Comparison of ENCODE assay signal across 8 cellular contexts in genomic region chr2:118668431-118669424, GRCh38.
A peak's percentile ranks its signal among the peaks of the same experiment; 100 is the strongest.
DNase-seq lines count a peak whose midpoint lies in the region; ATAC-seq, FAIRE-seq and TF ChIP-seq lines count a peak whose summit lies in the region.
"Had no signal": no experiment of that assay in that cellular context is flagged by ENCODE, and none has a peak within 500 bp of the region (broad histone marks: within the 10 kb centered on the region; RNA-seq: fewer than 3 reads in every experiment).

No MANE protein-coding gene starts in this region.

- in situ Hi-C loops in GM13977 (cut with MboI; ENCODE audit: low pct_unique_long_range_greater_than_20kb, low sequenced_read_pairs, unreplicated experiment) = no loop called here

- intact Hi-C loops in thyroid gland (cut with DNase I) = no loop called here
- intact Hi-C loops in ovary (cut with DNase I) = no loop called here

- H3K9me1 ChIP-seq in keratinocyte (ENCODE audit: control insufficient read depth, extremely low read depth, insufficient read depth, low read length) = no peaks in the 10 kb centered on the region

- no peaks in the 10 kb centered on the region for H3K9me3 ChIP-seq in adipocyte (ENCODE audit: control insufficient read depth, low read length)
- H3K9me3 ChIP-seq in keratinocyte (ENCODE audit: control insufficient read depth, low read depth, low read length) = no peaks in the 10 kb centered on the region
- H3K9me3 ChIP-seq in thyroid gland = no peaks in the 10 kb centered on the region
- H3K9me3 ChIP-seq in ovary = no peaks in the 10 kb centered on the region

- H3K4me1 ChIP-seq in adipocyte (ENCODE audit: control insufficient read depth, insufficient read depth, low read length) (peaks cover 67% of the 10 kb centered on the region), keratinocyte (ENCODE audit: control insufficient read depth, extremely low read depth, insufficient read depth, low read length) (peaks cover 3% of the 10 kb centered on the region), thyroid gland (peaks cover 7 to 16% of the 10 kb centered on the region in 2 donors), ovary (ENCODE audit: insufficient read depth) (peaks cover 3% of the 10 kb centered on the region)

- no peak overlapping the region for H3K4me2 ChIP-seq in keratinocyte (ENCODE audit: control insufficient read depth, extremely low read depth, insufficient read depth, low read depth, low read length)

- DNase-seq in HFF-Myc (ENCODE audit: extremely low read depth, low read depth) (peak; percentile 82), adipocyte (ENCODE audit: low read depth) (peak; percentile 92), keratinocyte (ENCODE audit: low read depth, low spot score) (peak; percentile 23), thyroid gland (peak; percentile 3 to 18), GM13977 (ENCODE audit: low spot score) (no peak), ovary (no peak)
- DNase-seq: NCI-H748 treated with DMSO at 0.1 percent for 48 hours had no signal

- H3K79me2 ChIP-seq in keratinocyte (ENCODE audit: control insufficient read depth, insufficient read depth, low read length) = no peaks in the 10 kb centered on the region

- H3K9ac ChIP-seq in adipocyte (ENCODE audit: low read length) (peak overlapping the region; percentile 74), keratinocyte (ENCODE audit: control insufficient read depth, extremely low read depth, insufficient read depth, low read length) (no peak overlapping the region)

- 31 to 34% methylated on average over 9 of the region's 9 CpGs for WGBS in thyroid gland, 2 donors
- WGBS in ovary, 3 donors = 20 to 26% (median 23%) methylated on average over 9 of the region's 9 CpGs

- H3K36me3 ChIP-seq in adipocyte (ENCODE audit: control insufficient read depth, insufficient read depth, low read length, severe bottlenecking) (no peaks in the 10 kb centered on the region), keratinocyte (ENCODE audit: control insufficient read depth in 2 of 2, extremely low read depth in 1 of 2, insufficient read depth in 2 of 2, low read length in 2 of 2) (no peaks in the 10 kb centered on the region), thyroid gland (no peaks in the 10 kb centered on the region), ovary (no peaks in the 10 kb centered on the region)

- dilution Hi-C loops in keratinocyte (cut with MboI; ENCODE audit: extremely low pct_ligation_motif_present, low sequenced_read_pairs) = no loop called here

- no peak for TF ChIP-seq CTCF in HFF-Myc (IDR thresholded peaks at IDR 0.05; ENCODE audit: low read depth, low read length, missing control alignments)
- TF ChIP-seq CTCF in keratinocyte (optimal IDR thresholded peaks at IDR 0.05 in 1 of 3, IDR thresholded peaks at IDR 0.05 in 1 of 3, conservative IDR thresholded peaks at IDR 0.05 in 1 of 3; ENCODE audit: extremely low read depth in 1 of 3, insufficient read depth in 2 of 3, low read length in 3 of 3) = no peak
- TF ChIP-seq CTCF in thyroid gland (IDR thresholded peaks at IDR 0.05) = no peak
- no peak for TF ChIP-seq CTCF in GM13977 (IDR thresholded peaks at IDR 0.05; ENCODE audit: extremely low read depth, insufficient read depth, missing control alignments)
- TF ChIP-seq CTCF in ovary (IDR thresholded peaks at IDR 0.05) = no peak

- TF ChIP-seq POLR2A in thyroid gland (IDR thresholded peaks at IDR 0.05) (no peak), ovary (IDR thresholded peaks at IDR 0.05) (no peak)

- no peak overlapping the region for H2AFZ ChIP-seq in keratinocyte (ENCODE audit: control insufficient read depth, low read length)

- no peak for TF ChIP-seq EP300 in ovary (IDR thresholded peaks at IDR 0.05)

- H3K27me3 ChIP-seq in adipocyte (replicated peaks; ENCODE audit: control insufficient read depth, insufficient read depth, low read length) = no peaks in the 10 kb centered on the region
- H3K27me3 ChIP-seq in keratinocyte (ENCODE audit: control insufficient read depth, extremely low read depth, insufficient read depth, low read length) = no peaks in the 10 kb centered on the region
- H3K27me3 ChIP-seq in thyroid gland = no peaks in the 10 kb centered on the region
- no peaks in the 10 kb centered on the region for H3K27me3 ChIP-seq in ovary

- H3K27ac ChIP-seq in keratinocyte (ENCODE audit: control insufficient read depth, insufficient read depth, low read length) = no peak overlapping the region
- peak overlapping the region in 2 of 3 donors; percentile 68 to 74 for H3K27ac ChIP-seq in thyroid gland
- no peak overlapping the region for H3K27ac ChIP-seq in ovary

- no peaks in the 10 kb centered on the region for H4K20me1 ChIP-seq in keratinocyte (ENCODE audit: control insufficient read depth, extremely low read depth, insufficient read depth, low read length)

- no peak for ATAC-seq in GM18511 (IDR thresholded peaks at IDR 0.05; ENCODE audit: unreplicated experiment)

- FAIRE-seq in keratinocyte (lab: Jason Lieb, UNC) = no peak

- H3K4me3 ChIP-seq in HFF-Myc (replicated peaks; ENCODE audit: low read depth, low read length) = no peak overlapping the region
- peak overlapping the region; percentile 20 for H3K4me3 ChIP-seq in adipocyte (ENCODE audit: low read length)
- no peak overlapping the region for H3K4me3 ChIP-seq in keratinocyte (ENCODE audit: control insufficient read depth in 2 of 3, extremely low read depth in 1 of 3, insufficient read depth in 2 of 3, low read depth in 1 of 3, low read length in 3 of 3)
- no peak overlapping the region for H3K4me3 ChIP-seq in thyroid gland (replicated peaks in 1 of 3)
- no peak overlapping the region for H3K4me3 ChIP-seq in ovary

Comparison
In these comparisons a context has a peak if more than half of its experiments do, and no peak if none do; other contexts are left out.
1. DNase-seq: peak in HFF-Myc (single experiment), adipocyte (single experiment), keratinocyte (single experiment) and thyroid gland (2 of 2); none in GM13977 (single experiment) and ovary (0 of 5).
2. H3K27ac ChIP-seq: peak in thyroid gland (2 of 3); none in keratinocyte (single experiment) and ovary (0 of 2).